9 cellular contexts compared by ENCODE assay signal in genomic region chr13:41077475-41077874, GRCh38.
"Had no signal": no experiment of that assay in that cellular context is flagged by ENCODE, and none has a peak within 500 bp of the region (broad histone marks: within the 10 kb centered on the region; RNA-seq: fewer than 3 reads in every experiment).

No MANE protein-coding gene starts in this region.

- H3K9ac ChIP-seq: GM23248 had no signal

- H3K4me3 ChIP-seq: GM23248, HAP-1 had no signal

- H3K27ac ChIP-seq: GM23248, HL-60 had no signal

- H3K9me3 Mint-ChIP-seq: HFFc6 had no signal

- H3K27ac Mint-ChIP-seq: HFFc6 had no signal

- H3K4me1 ChIP-seq: HAP-1 had no signal

- H3K9me3 ChIP-seq: HAP-1 had no signal

- ATAC-seq: HCT116 had no signal

- H3K4me3 Mint-ChIP-seq: HFFc6 had no signal

- DNase-seq: GM23248, GOT3, H7, HFFc6, IMR-90, KBM-7 had no signal

- H2AFZ ChIP-seq: GM23248 had no signal
